Comparison of ENCODE assay signal across 1 cellular context in the genomic region with DNA sequence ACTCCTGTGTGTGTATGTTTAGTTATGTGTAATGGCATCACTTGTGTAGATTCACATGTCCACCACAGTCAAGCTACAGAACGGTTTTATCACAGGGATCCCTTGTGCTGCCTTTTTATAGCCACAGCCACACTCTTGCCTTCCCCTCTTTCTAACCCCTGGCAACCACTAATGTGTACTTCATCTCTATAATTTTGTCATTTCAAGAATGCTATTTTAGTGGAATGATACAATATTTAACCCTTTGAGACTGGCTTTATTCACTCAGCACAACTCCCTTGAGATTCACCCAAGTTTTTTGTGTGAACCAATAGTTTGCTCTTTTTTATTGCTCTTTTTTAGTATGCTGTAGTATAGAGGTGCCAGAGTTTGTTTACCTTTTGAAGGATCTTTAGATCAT.
TF ChIP-seq lines count a peak whose summit lies in the region.

No MANE protein-coding gene starts in this region.

TF ChIP-seq in GM12878, 131 proteins besides CTCF, POLR2A, EP300 and RAD21 (continued from another document and continues in another):
- TF ChIP-seq, protein P1, sequence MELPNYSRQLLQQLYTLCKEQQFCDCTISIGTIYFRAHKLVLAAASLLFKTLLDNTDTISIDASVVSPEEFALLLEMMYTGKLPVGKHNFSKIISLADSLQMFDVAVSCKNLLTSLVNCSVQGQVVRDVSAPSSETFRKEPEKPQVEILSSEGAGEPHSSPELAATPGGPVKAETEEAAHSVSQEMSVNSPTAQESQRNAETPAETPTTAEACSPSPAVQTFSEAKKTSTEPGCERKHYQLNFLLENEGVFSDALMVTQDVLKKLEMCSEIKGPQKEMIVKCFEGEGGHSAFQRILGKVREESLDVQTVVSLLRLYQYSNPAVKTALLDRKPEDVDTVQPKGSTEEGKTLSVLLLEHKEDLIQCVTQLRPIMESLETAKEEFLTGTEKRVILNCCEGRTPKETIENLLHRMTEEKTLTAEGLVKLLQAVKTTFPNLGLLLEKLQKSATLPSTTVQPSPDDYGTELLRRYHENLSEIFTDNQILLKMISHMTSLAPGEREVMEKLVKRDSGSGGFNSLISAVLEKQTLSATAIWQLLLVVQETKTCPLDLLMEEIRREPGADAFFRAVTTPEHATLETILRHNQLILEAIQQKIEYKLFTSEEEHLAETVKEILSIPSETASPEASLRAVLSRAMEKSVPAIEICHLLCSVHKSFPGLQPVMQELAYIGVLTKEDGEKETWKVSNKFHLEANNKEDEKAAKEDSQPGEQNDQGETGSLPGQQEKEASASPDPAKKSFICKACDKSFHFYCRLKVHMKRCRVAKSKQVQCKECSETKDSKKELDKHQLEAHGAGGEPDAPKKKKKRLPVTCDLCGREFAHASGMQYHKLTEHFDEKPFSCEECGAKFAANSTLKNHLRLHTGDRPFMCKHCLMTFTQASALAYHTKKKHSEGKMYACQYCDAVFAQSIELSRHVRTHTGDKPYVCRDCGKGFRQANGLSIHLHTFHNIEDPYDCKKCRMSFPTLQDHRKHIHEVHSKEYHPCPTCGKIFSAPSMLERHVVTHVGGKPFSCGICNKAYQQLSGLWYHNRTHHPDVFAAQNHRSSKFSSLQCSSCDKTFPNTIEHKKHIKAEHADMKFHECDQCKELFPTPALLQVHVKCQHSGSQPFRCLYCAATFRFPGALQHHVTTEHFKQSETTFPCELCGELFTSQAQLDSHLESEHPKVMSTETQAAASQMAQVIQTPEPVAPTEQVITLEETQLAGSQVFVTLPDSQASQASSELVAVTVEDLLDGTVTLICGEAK (IDR thresholded peaks at IDR 0.05; ENCODE audit: borderline replicate concordance) = no peak
- TF ChIP-seq, protein P2, sequence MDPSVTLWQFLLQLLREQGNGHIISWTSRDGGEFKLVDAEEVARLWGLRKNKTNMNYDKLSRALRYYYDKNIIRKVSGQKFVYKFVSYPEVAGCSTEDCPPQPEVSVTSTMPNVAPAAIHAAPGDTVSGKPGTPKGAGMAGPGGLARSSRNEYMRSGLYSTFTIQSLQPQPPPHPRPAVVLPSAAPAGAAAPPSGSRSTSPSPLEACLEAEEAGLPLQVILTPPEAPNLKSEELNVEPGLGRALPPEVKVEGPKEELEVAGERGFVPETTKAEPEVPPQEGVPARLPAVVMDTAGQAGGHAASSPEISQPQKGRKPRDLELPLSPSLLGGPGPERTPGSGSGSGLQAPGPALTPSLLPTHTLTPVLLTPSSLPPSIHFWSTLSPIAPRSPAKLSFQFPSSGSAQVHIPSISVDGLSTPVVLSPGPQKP (IDR thresholded peaks at IDR 0.05; ENCODE audit: low read depth, low read length) = no peak
- TF ChIP-seq, protein P3, sequence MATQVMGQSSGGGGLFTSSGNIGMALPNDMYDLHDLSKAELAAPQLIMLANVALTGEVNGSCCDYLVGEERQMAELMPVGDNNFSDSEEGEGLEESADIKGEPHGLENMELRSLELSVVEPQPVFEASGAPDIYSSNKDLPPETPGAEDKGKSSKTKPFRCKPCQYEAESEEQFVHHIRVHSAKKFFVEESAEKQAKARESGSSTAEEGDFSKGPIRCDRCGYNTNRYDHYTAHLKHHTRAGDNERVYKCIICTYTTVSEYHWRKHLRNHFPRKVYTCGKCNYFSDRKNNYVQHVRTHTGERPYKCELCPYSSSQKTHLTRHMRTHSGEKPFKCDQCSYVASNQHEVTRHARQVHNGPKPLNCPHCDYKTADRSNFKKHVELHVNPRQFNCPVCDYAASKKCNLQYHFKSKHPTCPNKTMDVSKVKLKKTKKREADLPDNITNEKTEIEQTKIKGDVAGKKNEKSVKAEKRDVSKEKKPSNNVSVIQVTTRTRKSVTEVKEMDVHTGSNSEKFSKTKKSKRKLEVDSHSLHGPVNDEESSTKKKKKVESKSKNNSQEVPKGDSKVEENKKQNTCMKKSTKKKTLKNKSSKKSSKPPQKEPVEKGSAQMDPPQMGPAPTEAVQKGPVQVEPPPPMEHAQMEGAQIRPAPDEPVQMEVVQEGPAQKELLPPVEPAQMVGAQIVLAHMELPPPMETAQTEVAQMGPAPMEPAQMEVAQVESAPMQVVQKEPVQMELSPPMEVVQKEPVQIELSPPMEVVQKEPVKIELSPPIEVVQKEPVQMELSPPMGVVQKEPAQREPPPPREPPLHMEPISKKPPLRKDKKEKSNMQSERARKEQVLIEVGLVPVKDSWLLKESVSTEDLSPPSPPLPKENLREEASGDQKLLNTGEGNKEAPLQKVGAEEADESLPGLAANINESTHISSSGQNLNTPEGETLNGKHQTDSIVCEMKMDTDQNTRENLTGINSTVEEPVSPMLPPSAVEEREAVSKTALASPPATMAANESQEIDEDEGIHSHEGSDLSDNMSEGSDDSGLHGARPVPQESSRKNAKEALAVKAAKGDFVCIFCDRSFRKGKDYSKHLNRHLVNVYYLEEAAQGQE (IDR thresholded peaks at IDR 0.05; ENCODE audit: low read depth, low read length) = no peak
- TF ChIP-seq SREBF2 (IDR thresholded peaks at IDR 0.05; ENCODE audit: low read length) = no peak
- TF ChIP-seq NFYA (IDR thresholded peaks at IDR 0.05; ENCODE audit: borderline replicate concordance, low read depth, low read length) = no peak
- TF ChIP-seq, protein P4, sequence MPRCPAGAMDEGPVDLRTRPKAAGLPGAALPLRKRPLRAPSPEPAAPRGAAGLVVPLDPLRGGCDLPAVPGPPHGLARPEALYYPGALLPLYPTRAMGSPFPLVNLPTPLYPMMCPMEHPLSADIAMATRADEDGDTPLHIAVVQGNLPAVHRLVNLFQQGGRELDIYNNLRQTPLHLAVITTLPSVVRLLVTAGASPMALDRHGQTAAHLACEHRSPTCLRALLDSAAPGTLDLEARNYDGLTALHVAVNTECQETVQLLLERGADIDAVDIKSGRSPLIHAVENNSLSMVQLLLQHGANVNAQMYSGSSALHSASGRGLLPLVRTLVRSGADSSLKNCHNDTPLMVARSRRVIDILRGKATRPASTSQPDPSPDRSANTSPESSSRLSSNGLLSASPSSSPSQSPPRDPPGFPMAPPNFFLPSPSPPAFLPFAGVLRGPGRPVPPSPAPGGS (IDR thresholded peaks at IDR 0.05; ENCODE audit: borderline replicate concordance, insufficient read depth, low read depth, low read length, poor library complexity, severe bottlenecking) = peak; percentile 79
- TF ChIP-seq ZNF207 (IDR thresholded peaks at IDR 0.05; ENCODE audit: borderline replicate concordance) = no peak
- no peak for TF ChIP-seq RB1 (IDR thresholded peaks at IDR 0.05; ENCODE audit: borderline replicate concordance)
- TF ChIP-seq SREBF1 (IDR thresholded peaks at IDR 0.05; ENCODE audit: low read length) = no peak
- no peak for TF ChIP-seq SRF (IDR thresholded peaks at IDR 0.05; ENCODE audit: low read depth in 2 of 2, low read length in 2 of 2)
- TF ChIP-seq FOXM1 (IDR thresholded peaks at IDR 0.05; ENCODE audit: low read depth, low read length) = peak; percentile 88; the same call in 1 of the 2 replicates
- TF ChIP-seq, protein P5, sequence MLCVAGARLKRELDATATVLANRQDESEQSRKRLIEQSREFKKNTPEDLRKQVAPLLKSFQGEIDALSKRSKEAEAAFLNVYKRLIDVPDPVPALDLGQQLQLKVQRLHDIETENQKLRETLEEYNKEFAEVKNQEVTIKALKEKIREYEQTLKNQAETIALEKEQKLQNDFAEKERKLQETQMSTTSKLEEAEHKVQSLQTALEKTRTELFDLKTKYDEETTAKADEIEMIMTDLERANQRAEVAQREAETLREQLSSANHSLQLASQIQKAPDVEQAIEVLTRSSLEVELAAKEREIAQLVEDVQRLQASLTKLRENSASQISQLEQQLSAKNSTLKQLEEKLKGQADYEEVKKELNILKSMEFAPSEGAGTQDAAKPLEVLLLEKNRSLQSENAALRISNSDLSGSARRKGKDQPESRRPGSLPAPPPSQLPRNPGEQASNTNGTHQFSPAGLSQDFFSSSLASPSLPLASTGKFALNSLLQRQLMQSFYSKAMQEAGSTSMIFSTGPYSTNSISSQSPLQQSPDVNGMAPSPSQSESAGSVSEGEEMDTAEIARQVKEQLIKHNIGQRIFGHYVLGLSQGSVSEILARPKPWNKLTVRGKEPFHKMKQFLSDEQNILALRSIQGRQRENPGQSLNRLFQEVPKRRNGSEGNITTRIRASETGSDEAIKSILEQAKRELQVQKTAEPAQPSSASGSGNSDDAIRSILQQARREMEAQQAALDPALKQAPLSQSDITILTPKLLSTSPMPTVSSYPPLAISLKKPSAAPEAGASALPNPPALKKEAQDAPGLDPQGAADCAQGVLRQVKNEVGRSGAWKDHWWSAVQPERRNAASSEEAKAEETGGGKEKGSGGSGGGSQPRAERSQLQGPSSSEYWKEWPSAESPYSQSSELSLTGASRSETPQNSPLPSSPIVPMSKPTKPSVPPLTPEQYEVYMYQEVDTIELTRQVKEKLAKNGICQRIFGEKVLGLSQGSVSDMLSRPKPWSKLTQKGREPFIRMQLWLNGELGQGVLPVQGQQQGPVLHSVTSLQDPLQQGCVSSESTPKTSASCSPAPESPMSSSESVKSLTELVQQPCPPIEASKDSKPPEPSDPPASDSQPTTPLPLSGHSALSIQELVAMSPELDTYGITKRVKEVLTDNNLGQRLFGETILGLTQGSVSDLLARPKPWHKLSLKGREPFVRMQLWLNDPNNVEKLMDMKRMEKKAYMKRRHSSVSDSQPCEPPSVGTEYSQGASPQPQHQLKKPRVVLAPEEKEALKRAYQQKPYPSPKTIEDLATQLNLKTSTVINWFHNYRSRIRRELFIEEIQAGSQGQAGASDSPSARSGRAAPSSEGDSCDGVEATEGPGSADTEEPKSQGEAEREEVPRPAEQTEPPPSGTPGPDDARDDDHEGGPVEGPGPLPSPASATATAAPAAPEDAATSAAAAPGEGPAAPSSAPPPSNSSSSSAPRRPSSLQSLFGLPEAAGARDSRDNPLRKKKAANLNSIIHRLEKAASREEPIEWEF (IDR thresholded peaks at IDR 0.05; ENCODE audit: insufficient replicate concordance, low read depth, low read length) = no peak
- TF ChIP-seq, protein P6, sequence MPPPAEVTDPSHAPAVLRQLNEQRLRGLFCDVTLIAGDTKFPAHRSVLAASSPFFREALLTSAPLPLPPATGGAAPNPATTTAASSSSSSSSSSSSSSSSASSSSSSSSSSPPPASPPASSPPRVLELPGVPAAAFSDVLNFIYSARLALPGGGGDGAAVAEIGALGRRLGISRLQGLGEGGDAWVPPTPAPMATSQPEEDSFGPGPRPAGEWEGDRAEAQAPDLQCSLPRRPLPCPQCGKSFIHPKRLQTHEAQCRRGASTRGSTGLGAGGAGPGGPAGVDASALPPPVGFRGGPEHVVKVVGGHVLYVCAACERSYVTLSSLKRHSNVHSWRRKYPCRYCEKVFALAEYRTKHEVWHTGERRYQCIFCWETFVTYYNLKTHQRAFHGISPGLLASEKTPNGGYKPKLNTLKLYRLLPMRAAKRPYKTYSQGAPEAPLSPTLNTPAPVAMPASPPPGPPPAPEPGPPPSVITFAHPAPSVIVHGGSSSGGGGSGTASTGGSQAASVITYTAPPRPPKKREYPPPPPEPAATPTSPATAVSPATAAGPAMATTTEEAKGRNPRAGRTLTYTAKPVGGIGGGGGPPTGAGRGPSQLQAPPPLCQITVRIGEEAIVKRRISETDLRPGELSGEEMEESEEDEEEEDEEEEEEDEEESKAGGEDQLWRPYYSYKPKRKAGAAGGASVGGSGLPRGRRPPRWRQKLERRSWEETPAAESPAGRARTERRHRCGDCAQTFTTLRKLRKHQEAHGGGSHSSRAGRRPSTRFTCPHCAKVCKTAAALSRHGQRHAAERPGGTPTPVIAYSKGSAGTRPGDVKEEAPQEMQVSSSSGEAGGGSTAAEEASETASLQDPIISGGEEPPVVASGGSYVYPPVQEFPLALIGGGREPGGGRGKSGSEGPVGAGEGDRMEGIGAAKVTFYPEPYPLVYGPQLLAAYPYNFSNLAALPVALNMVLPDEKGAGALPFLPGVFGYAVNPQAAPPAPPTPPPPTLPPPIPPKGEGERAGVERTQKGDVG (CRISPR knock-in tag; IDR thresholded peaks at IDR 0.05) = no peak
- TF ChIP-seq EGR1 (IDR thresholded peaks at IDR 0.05; ENCODE audit: borderline replicate concordance in 1 of 2, low read depth in 2 of 2, low read length in 2 of 2) = no peak
- TF ChIP-seq, protein P7, sequence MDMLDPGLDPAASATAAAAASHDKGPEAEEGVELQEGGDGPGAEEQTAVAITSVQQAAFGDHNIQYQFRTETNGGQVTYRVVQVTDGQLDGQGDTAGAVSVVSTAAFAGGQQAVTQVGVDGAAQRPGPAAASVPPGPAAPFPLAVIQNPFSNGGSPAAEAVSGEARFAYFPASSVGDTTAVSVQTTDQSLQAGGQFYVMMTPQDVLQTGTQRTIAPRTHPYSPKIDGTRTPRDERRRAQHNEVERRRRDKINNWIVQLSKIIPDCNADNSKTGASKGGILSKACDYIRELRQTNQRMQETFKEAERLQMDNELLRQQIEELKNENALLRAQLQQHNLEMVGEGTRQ (IDR thresholded peaks at IDR 0.05; ENCODE audit: borderline replicate concordance, low read depth, low read length) = no peak
- no peak for TF ChIP-seq YBX1 (IDR thresholded peaks at IDR 0.05)
- no peak for TF ChIP-seq RBBP5 (conservative IDR thresholded peaks at IDR 0.05)
- TF ChIP-seq KDM1A (IDR thresholded peaks at IDR 0.05; ENCODE audit: borderline replicate concordance) = no peak
- TF ChIP-seq NR2F1 (conservative IDR thresholded peaks at IDR 0.05) = no peak
- TF ChIP-seq, protein P8, sequence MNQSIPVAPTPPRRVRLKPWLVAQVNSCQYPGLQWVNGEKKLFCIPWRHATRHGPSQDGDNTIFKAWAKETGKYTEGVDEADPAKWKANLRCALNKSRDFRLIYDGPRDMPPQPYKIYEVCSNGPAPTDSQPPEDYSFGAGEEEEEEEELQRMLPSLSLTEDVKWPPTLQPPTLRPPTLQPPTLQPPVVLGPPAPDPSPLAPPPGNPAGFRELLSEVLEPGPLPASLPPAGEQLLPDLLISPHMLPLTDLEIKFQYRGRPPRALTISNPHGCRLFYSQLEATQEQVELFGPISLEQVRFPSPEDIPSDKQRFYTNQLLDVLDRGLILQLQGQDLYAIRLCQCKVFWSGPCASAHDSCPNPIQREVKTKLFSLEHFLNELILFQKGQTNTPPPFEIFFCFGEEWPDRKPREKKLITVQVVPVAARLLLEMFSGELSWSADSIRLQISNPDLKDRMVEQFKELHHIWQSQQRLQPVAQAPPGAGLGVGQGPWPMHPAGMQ (IDR thresholded peaks at IDR 0.05; ENCODE audit: borderline replicate concordance) = no peak
- TF ChIP-seq, protein P9, sequence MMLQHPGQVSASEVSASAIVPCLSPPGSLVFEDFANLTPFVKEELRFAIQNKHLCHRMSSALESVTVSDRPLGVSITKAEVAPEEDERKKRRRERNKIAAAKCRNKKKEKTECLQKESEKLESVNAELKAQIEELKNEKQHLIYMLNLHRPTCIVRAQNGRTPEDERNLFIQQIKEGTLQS (IDR thresholded peaks at IDR 0.05; ENCODE audit: borderline replicate concordance, extremely low read depth, low read depth, low read length) = no peak
- TF ChIP-seq BRCA1 (IDR thresholded peaks at IDR 0.05; ENCODE audit: low read depth, low read length) = no peak
- TF ChIP-seq KLF5 (IDR thresholded peaks at IDR 0.05; ENCODE audit: partially characterized antibody) = no peak
- TF ChIP-seq PML (IDR thresholded peaks at IDR 0.05; ENCODE audit: low read length) = no peak; the same call in 1 of the 2 replicates
- no peak for TF ChIP-seq RAD51 (IDR thresholded peaks at IDR 0.05)
- no peak for TF ChIP-seq SPI1 (IDR thresholded peaks at IDR 0.05; ENCODE audit: borderline replicate concordance, insufficient read depth, low read depth, low read length)
- peak; percentile 89 for TF ChIP-seq RUNX3 (IDR thresholded peaks at IDR 0.05; ENCODE audit: low read length)
- TF ChIP-seq SIN3A (IDR thresholded peaks at IDR 0.05; ENCODE audit: low read depth, low read length) = no peak
- no peak for TF ChIP-seq ZSCAN29 (IDR thresholded peaks at IDR 0.05)
